Comparison of ENCODE assay signal across 8 cellular contexts in genomic region chr15:58070801-58071418, GRCh38. TPM values are rescaled to one million over a fixed set of nuclear protein-coding genes. Genes with fewer than 3 reads are reported as not detected.
DNase-seq lines count a peak whose midpoint lies in the region; FAIRE-seq and TF ChIP-seq lines count a peak whose summit lies in the region.

No MANE protein-coding gene starts in this region.

- H3K79me2 ChIP-seq in osteoblast (ENCODE audit: insufficient read depth, low read length), result no peaks in the 10 kb centered on the region

- no peak overlapping the region for H3K4me2 ChIP-seq in osteoblast (ENCODE audit: insufficient read depth, low read length)

- no peak overlapping the region for H2AFZ ChIP-seq in osteoblast (ENCODE audit: low read length)

- FAIRE-seq in frontal cortex (lab: Jason Lieb, UNC), result peak; percentile 13

- no peak overlapping the region for H3K27ac ChIP-seq in osteoblast (ENCODE audit: low read depth, low read length)

- H3K9me3 ChIP-seq in osteoblast (ENCODE audit: low read depth, low read length), result no peaks in the 10 kb centered on the region

- no peaks in the 10 kb centered on the region for H4K20me1 ChIP-seq in osteoblast (ENCODE audit: insufficient read depth, low read length)

- DNase-seq in A172 (ENCODE audit: low spot score) (peak; percentile 49), GM04503 (ENCODE audit: low read depth) (peak; percentile 3), NCI-H2227 (lab: John Stamatoyannopoulos, UW; ENCODE audit: unreplicated experiment) (peak; percentile 12), frontal cortex (ENCODE audit: low spot score in 2 of 2) (no peak), osteoblast (ENCODE audit: insufficient read length, low spot score, missing footprints) (no peak), hepatic stellate cell (ENCODE audit: low spot score) (no peak), GM19238 (ENCODE audit: insufficient read length, low spot score) (no peak)
- DNase-seq in activated CD8-positive, alpha-beta memory T cell treated with anti-CD3 and anti-CD28 coated beads for 24 hours, result peak; percentile 66

- H3K27me3 ChIP-seq in osteoblast (ENCODE audit: insufficient read depth, low read length), result peaks cover 71% of the 10 kb centered on the region

- peak; percentile 96 for TF ChIP-seq CTCF in osteoblast (IDR thresholded peaks at IDR 0.05; ENCODE audit: extremely low read depth, low read depth, low read length)

- no peaks in the 10 kb centered on the region for H3K4me1 ChIP-seq in osteoblast (ENCODE audit: insufficient read depth, low read length)

- H3K4me3 ChIP-seq in osteoblast (ENCODE audit: insufficient read depth, low read length), result no peak overlapping the region

- no peaks in the 10 kb centered on the region for H3K36me3 ChIP-seq in osteoblast (ENCODE audit: insufficient read depth, low read length)

RNA-seq across cellular contexts. Expression of gene ALDH1A2, which starts 5.4 kb away (rescaled TPM):
- total RNA-seq in A172 (2014; rRNA removed; shearing (Covaris generic)), result not detected in 2 replicates
- 3.3 TPM for total RNA-seq in frontal cortex
- 0.88 and 1.1 TPM in 2 replicates for total RNA-seq in osteoblast

Comparison
In these comparisons a context has a peak if more than half of its experiments do, and no peak if none do; other contexts are left out.
1. DNase-seq: peak in A172 (single experiment), GM04503 (single experiment), NCI-H2227 (single experiment) and activated CD8-positive, alpha-beta memory T cell treated with anti-CD3 and anti-CD28 coated beads for 24 hours (single experiment); none in frontal cortex (0 of 2), osteoblast (single experiment), hepatic stellate cell (single experiment) and GM19238 (single experiment).